In the genomic region with DNA sequence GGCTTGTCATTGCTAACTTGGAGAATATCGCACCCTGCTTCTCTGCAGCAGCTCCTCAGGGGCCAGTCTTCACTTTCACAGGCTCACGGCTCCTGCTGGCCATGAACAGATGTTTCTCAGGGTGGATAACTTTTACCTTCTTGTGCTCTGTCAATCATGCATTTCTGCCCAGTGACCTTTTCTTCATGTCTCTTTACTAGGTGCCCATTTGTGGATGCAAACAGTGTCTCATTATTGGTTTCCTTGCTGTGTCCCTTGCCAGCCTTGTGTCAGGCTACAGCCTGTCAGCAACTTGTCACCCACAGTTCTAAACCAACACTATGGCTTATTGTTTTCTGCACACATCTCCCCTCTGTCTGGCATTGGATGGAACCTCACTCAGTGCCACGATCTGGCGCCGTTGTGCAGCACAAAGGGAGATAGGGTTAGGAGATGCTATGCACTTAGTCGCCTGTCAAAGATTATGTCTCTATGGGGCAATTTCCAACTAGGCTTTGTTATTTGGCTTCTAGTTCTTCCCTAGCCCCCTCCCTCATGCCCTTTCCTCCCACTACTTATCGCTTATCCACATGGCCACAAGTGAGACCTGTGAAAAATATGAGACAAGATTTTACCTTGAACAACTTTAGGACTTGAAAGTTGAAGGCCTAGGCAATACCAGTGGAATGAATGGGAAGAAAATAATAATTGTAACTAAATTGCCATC, we compare ENCODE assay signal across 14 cellular contexts. TPM values are rescaled to one million over a fixed set of nuclear protein-coding genes. Genes with fewer than 3 reads are reported as not detected.
DNase-seq lines count a peak whose midpoint lies in the region; ATAC-seq and TF ChIP-seq lines count a peak whose summit lies in the region.
"Had no signal": no experiment of that assay in that cellular context is flagged by ENCODE, and none has a peak within 500 bp of the region (broad histone marks: within the 10 kb centered on the region; RNA-seq: fewer than 3 reads in every experiment).

No MANE protein-coding gene starts in this region.

- H3K27ac Mint-ChIP-seq in neural crest cell (ENCODE audit: unreplicated experiment) = no peak overlapping the region
- H3K27ac Mint-ChIP-seq: naive B cell had no signal

- H3K4me1 Mint-ChIP-seq in neural crest cell = peaks cover 43% of the 10 kb centered on the region
- H3K4me1 Mint-ChIP-seq: naive B cell had no signal

- H3K27me3 Mint-ChIP-seq in neural crest cell (ENCODE audit: low read depth) = no peaks in the 10 kb centered on the region

- no peaks in the 10 kb centered on the region for H3K36me3 Mint-ChIP-seq in neural crest cell (ENCODE audit: low read depth)
- H3K36me3 Mint-ChIP-seq: naive B cell had no signal

- no peak for TF ChIP-seq CTCF in neural crest cell (conservative IDR thresholded peaks at IDR 0.05)

- DNase-seq in neural crest cell (ENCODE audit: low read depth, low spot score) (no peak), NCI-H146 treated with DMSO at 0.1 percent for 48 hours (lab: John Stamatoyannopoulos, UW; ENCODE audit: unreplicated experiment) (no peak), epidermal melanocyte (ENCODE audit: insufficient read length, low spot score) (no peak)
- DNase-seq in stimulated activated naive CD8-positive, alpha-beta T cell treated with anti-CD3 and anti-CD28 coated beads, Interleukin-15, Interleukin-2, amounts not matched to agents 100 U/mL and 50 U/mL, for 24 hours = no peak
- DNase-seq in activated CD4-positive, alpha-beta T cell treated with anti-CD3 and anti-CD28 coated beads, Interleukin-2, amount 50 U/mL, for 1 hour = no peak
- DNase-seq: cerebellar nuclear complex, DMS79, naive B cell, NCI-H1417, SJCRH30 had no signal

- H3K4me3 Mint-ChIP-seq in neural crest cell = peak overlapping the region; percentile 18
- H3K4me3 Mint-ChIP-seq: naive B cell had no signal

- peak; percentile 54 for ATAC-seq in GM18873 (IDR thresholded peaks at IDR 0.05; ENCODE audit: low FRiP score, unreplicated experiment)
- ATAC-seq in GM21825 (IDR thresholded peaks at IDR 0.05; ENCODE audit: unreplicated experiment) = peak; percentile 30
- peak; percentile 41 for ATAC-seq in HG03432 (IDR thresholded peaks at IDR 0.05; ENCODE audit: unreplicated experiment)
- ATAC-seq in stimulated activated naive CD8-positive, alpha-beta T cell treated with anti-CD3 and anti-CD28 coated beads, Interleukin-15, Interleukin-2, amounts not matched to agents 100 U/mL and 50 U/mL, for 24 hours = no peak
- ATAC-seq: HCT116 had no signal

- H3K9me3 Mint-ChIP-seq in neural crest cell = no peaks in the 10 kb centered on the region

RNA-seq across cellular contexts. Expression of a gene that starts 45.7 kb away (rescaled TPM):
- total RNA-seq in neural crest cell = 1.0 and 1.1 TPM in 2 replicates
- total RNA-seq: SJCRH30 had no signal
